ENCODE assay signal across 19 cellular contexts in the genomic region with DNA sequence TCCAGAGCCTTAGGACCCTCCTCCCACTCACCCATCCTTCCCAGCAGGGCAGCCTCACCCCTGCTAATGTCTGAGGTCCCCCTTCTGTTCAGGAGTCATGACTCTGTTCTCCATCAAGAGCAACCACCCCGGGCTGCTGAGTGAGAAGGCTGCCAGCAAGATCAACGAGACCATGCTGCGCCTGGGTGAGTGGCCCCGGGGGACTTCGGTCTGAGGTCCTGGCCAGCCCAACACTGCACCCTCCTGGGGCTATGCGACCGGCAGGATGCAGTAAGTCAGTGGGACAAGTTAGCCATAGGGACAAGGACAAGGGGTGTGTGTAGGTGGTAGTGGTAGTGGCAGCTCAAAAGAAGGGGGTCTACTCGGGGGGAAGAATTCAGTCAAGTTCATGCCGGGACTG. TPM values are rescaled to one million over a fixed set of nuclear protein-coding genes. Genes with fewer than 3 reads are reported as not detected.
A peak's percentile ranks its signal among the peaks of the same experiment; 100 is the strongest.
DNase-seq lines count a peak whose midpoint lies in the region; ATAC-seq, FAIRE-seq and TF ChIP-seq lines count a peak whose summit lies in the region.
"Had no signal": no experiment of that assay in that cellular context is flagged by ENCODE, and none has a peak within 500 bp of the region (broad histone marks: within the 10 kb centered on the region; RNA-seq: fewer than 3 reads in every experiment).

No MANE protein-coding gene starts in this region.

- H3K27ac ChIP-seq in K562 (ENCODE audit: extremely low read depth, low read depth, low read length) (no peak overlapping the region), liver (ENCODE audit: low read depth in 1 of 2, low read length in 2 of 2) (peak overlapping the region in 1 of 2 donors; percentile 34)
- H3K27ac ChIP-seq: GM23248, HL-60 had no signal

- no peaks in the 10 kb centered on the region for H3K9me3 Mint-ChIP-seq in chondrocyte (ENCODE audit: low read depth)
- H3K9me3 Mint-ChIP-seq: CD4-positive, alpha-beta T cell had no signal

- no peaks in the 10 kb centered on the region for H3K79me2 ChIP-seq in K562 (ENCODE audit: control insufficient read depth, insufficient read depth, low read length)

- FAIRE-seq in K562 (lab: Jason Lieb, UNC), result no peak
- FAIRE-seq: GM18507, H54 had no signal

- peak; percentile 28 for DNase-seq in GM12865 (ENCODE audit: low read depth)
- peak; percentile 18 for DNase-seq in H7
- peak in 2 of 4 experiments; percentile 16 to 27 for DNase-seq in K562 (ENCODE audit: extremely low read depth in 1 of 4, low spot score in 3 of 4)
- DNase-seq in KBM-7, result no peak
- DNase-seq in chondrocyte (ENCODE audit: low spot score), result no peak
- no peak for DNase-seq in LoVo (ENCODE audit: low spot score)
- DNase-seq: ACHN; C1 segment of cervical spinal cord; Calu3; CD4-positive, alpha-beta T cell; DMS 273 treated with DMSO at 0.1 percent for 48 hours; DMS79; GM23248; KG1 had no signal

- H3K9me1 ChIP-seq in K562 (ENCODE audit: control insufficient read depth, insufficient read depth, low read length), result no peaks in the 10 kb centered on the region

- H4K20me1 ChIP-seq in K562 (replicated peaks; ENCODE audit: control insufficient read depth, insufficient read depth, low read length), result peaks cover 15% of the 10 kb centered on the region

- H3K4me2 ChIP-seq in K562 (ENCODE audit: insufficient read depth, low read length), result no peak overlapping the region

- BruUV-seq in K562 (replicated peaks; lab: Mats Ljungman, UMichigan), result no TSS peak

- no peak overlapping the region for H3K27ac Mint-ChIP-seq in chondrocyte (ENCODE audit: unreplicated experiment)
- H3K27ac Mint-ChIP-seq: CD4-positive, alpha-beta T cell had no signal

- no peak for TF ChIP-seq EP300 in K562 (IDR thresholded peaks at IDR 0.05; ENCODE audit: low read length)

- no peaks in the 10 kb centered on the region for H3K9me3 ChIP-seq in K562 (replicated peaks; ENCODE audit: control insufficient read depth, insufficient read depth, low read depth, low read length)
- no peaks in the 10 kb centered on the region for H3K9me3 ChIP-seq in liver (ENCODE audit: control insufficient read depth in 4 of 4, low read length in 3 of 4)

- peak; percentile 14; the same call in 2 of the 3 replicates for ATAC-seq in K562
- no peak for ATAC-seq in HG03139 (IDR thresholded peaks at IDR 0.05; ENCODE audit: unreplicated experiment)

- no peak for TF ChIP-seq RAD21 in K562 (CRISPR knock-in tag; conservative IDR thresholded peaks at IDR 0.05 in 1 of 2, IDR thresholded peaks at IDR 0.05 in 1 of 2)
- peak; percentile 25 to 49 for TF ChIP-seq RAD21 in liver (IDR thresholded peaks at IDR 0.05)

- H3K36me3 Mint-ChIP-seq in chondrocyte (ENCODE audit: low read depth), result peaks cover 15% of the 10 kb centered on the region

- CTCF ChIA-PET in K562 (lab: Yijun Ruan, JAX; ENCODE audit: low intra/inter-chr PET ratio), result interaction anchor here (1.3 to 2.4 kb wide), 2 partner anchors 44 to 781 kb away, joined by 4 to 8 read pairs; no protein-coding TSS in a partner anchor

- H3K27me3 Mint-ChIP-seq in chondrocyte (ENCODE audit: low read depth), result no peaks in the 10 kb centered on the region
- H3K27me3 Mint-ChIP-seq: CD4-positive, alpha-beta T cell had no signal

- no peak overlapping the region for H3K9ac ChIP-seq in K562 (ENCODE audit: insufficient read depth in 1 of 2, low read depth in 2 of 2, low read length in 2 of 2)
- H3K9ac ChIP-seq in liver (ENCODE audit: low read depth in 1 of 2, low read length in 2 of 2), result no peak overlapping the region
- H3K9ac ChIP-seq: GM23248 had no signal

- no peak for TF ChIP-seq POLR2A in K562 (conservative IDR thresholded peaks at IDR 0.05)

- H3K36me3 ChIP-seq in H7 (replicated peaks; ENCODE audit: control insufficient read depth, insufficient read depth, low read length) (peaks cover 33% of the 10 kb centered on the region), K562 (ENCODE audit: control insufficient read depth, insufficient read depth, low read length) (no peaks in the 10 kb centered on the region), liver (ENCODE audit: control insufficient read depth in 4 of 4, insufficient read depth in 3 of 4, low read depth in 1 of 4, low read length in 3 of 4) (peaks cover 4 to 8% (median 5%) of the 10 kb centered on the region in 4 donors)

- H2AFZ ChIP-seq in K562 (ENCODE audit: low read depth, low read length), result no peak overlapping the region
- H2AFZ ChIP-seq: GM23248 had no signal

- no peaks in the 10 kb centered on the region for H3K4me1 Mint-ChIP-seq in chondrocyte (ENCODE audit: low read depth)

- TF ChIP-seq CTCF in GM12865 (IDR thresholded peaks at IDR 0.05; ENCODE audit: insufficient read depth, low read depth, low read length, missing control alignments), result no peak
- peak in 1 of 3 experiments; percentile 30; a peak in 3 of 6 replicates for TF ChIP-seq CTCF in K562 (IDR thresholded peaks at IDR 0.05 in 2 of 3, conservative IDR thresholded peaks at IDR 0.05 in 1 of 3; ENCODE audit: insufficient read depth in 2 of 3, low read depth in 1 of 3, low read length in 3 of 3)
- no peak for TF ChIP-seq CTCF in liver (IDR thresholded peaks at IDR 0.05; ENCODE audit: low read depth, low read length, missing input control)
- TF ChIP-seq CTCF in chondrocyte (IDR thresholded peaks at IDR 0.05), result no peak

- intact Hi-C loops in K562 (cut with micrococcal nuclease), result no loop called here

- in situ Hi-C loops in K562 (cut with MboI) (no loop called here), KBM-7 (cut with MboI; ENCODE audit: low pct_unique_long_range_greater_than_20kb, low sequenced_read_pairs) (no loop called here)

- H3K4me3 Mint-ChIP-seq in chondrocyte (ENCODE audit: unreplicated experiment), result no peak overlapping the region
- H3K4me3 Mint-ChIP-seq: CD4-positive, alpha-beta T cell had no signal

- no peak overlapping the region for H3K4me3 ChIP-seq in GM12865 (ENCODE audit: low read depth, low read length)
- no peak overlapping the region for H3K4me3 ChIP-seq in H7 (ENCODE audit: insufficient read depth, low read depth, low read length)
- no peak overlapping the region for H3K4me3 ChIP-seq in K562
- H3K4me3 ChIP-seq in liver (ENCODE audit: low read depth in 1 of 3, low read length in 3 of 3), result no peak overlapping the region
- H3K4me3 ChIP-seq: GM23248 had no signal

- H3K27me3 ChIP-seq in H7 (ENCODE audit: control insufficient read depth, insufficient read depth, low read length) (no peaks in the 10 kb centered on the region), K562 (ENCODE audit: control insufficient read depth in 2 of 2, insufficient read depth in 2 of 2, low read length in 2 of 2) (peaks cover 61 to 81% of the 10 kb centered on the region in 2 experiments), liver (ENCODE audit: control insufficient read depth in 4 of 4, insufficient read depth in 4 of 4, low read length in 3 of 4) (no peaks in the 10 kb centered on the region)

- peaks cover 5 to 9% of the 10 kb centered on the region in 2 experiments; a peak in 3 of 5 replicates for H3K4me1 ChIP-seq in K562 (replicated peaks in 1 of 2; ENCODE audit: control insufficient read depth in 2 of 2, insufficient read depth in 2 of 2, low read length in 2 of 2)
- H3K4me1 ChIP-seq in liver (ENCODE audit: control insufficient read depth in 4 of 4, insufficient read depth in 4 of 4, low read length in 3 of 4), result peaks cover 5 to 51% (median 34%) of the 10 kb centered on the region in 4 donors

- 4% methylated on average over 9 of the region's 9 CpGs for WGBS in K562 (ENCODE audit: insufficient coverage, low coverage, missing lambda C conversion rate)
- WGBS in liver, result 34% methylated on average over 9 of the region's 9 CpGs

- POLR2A ChIA-PET in K562 (lab: Yijun Ruan, JAX), result interaction anchor here (0.9 kb wide), 1 partner anchor 146 kb away, joined by 3 read pairs; no protein-coding TSS in a partner anchor

RNA-seq across cellular contexts. Expression of a gene that starts 16.2 kb away (rescaled TPM):
- total RNA-seq in H7 (2014; rRNA removed; shearing (Covaris generic)), result 14.2 and 26.9 TPM in 2 replicates
- total RNA-seq in K562 (2011; cell fraction: chromatin; rRNA removed; ENCODE audit: low replicate concordance), result 11.5 and 16.6 TPM in 2 replicates
- total RNA-seq in K562 (2011; cell fraction: nucleolus; rRNA removed), result 3.7 and 4.3 TPM in 2 replicates
- 7.0 and 11.6 TPM in 2 replicates for total RNA-seq in K562 (2011; cell fraction: nucleoplasm; rRNA removed)
- total RNA-seq in K562 (2014; rRNA removed) (3.1 and 3.7 TPM in 2 replicates), K562 (2014; rRNA removed; fragmentation: Illumina TruSeq; extraction: Trizol) (5.2 TPM in 2 replicates), K562 (2015; rRNA removed; fragmentation: Illumina TruSeq; extraction: Trizol) (5.5 and 6.8 TPM in 2 replicates), K562 (2021) (5.2 and 5.5 TPM in 2 replicates), liver (10 to 100 TPM in 1 of 2 donors, 1 to 10 TPM in 1; 3.9 to 10.0 TPM), chondrocyte (11.0 to 15.4 TPM (median 14.9 TPM) in 3 replicates)
- polyA plus RNA-seq in K562 (2011; rRNA removed) (10.5 and 10.8 TPM in 2 replicates), K562 (2014; fragmentation: Illumina TruSeq; extraction: Trizol) (4.8 and 6.2 TPM in 2 replicates), K562 (2014; fragmentation: Nextera tagmentation; extraction: Ambion mirVana) (1 to 10 TPM in 1 of 2 experiments, under 1 TPM in 1; 0.93 to 2.0 TPM), K562 (2014; rRNA removed) (4.3 and 5.6 TPM in 2 replicates), liver (1 to 10 TPM; 2.0 to 3.4 TPM)
- polyA plus RNA-seq in K562 (2011; cell fraction: cytosol; rRNA removed), result 4.5 and 8.6 TPM in 2 replicates
- polyA plus RNA-seq in K562 (2011; cell fraction: nucleus; rRNA removed), result 10.3 and 13.9 TPM in 2 replicates
- 4.9 and 7.6 TPM in 2 replicates for polyA plus RNA-seq in K562 (2012)
- 17.9 and 25.5 TPM in 2 replicates for polyA minus RNA-seq in K562 (2011; rRNA and poly(A)+ RNA removed)
- polyA minus RNA-seq in K562 (2011; cell fraction: cytosol; rRNA and poly(A)+ RNA removed), result 5.7 and 7.6 TPM in 2 replicates
- polyA minus RNA-seq in K562 (2011; cell fraction: nucleus; rRNA and poly(A)+ RNA removed), result 3.4 and 8.2 TPM in 2 replicates

RNA-seq across cellular contexts. Expression of a gene that starts 20.2 kb away (rescaled TPM):
- 44.9 and 49.6 TPM in 2 replicates for total RNA-seq in H7 (2014; rRNA removed; shearing (Covaris generic))
- total RNA-seq in K562 (2011; cell fraction: chromatin; rRNA removed; ENCODE audit: low replicate concordance), result 0.60 TPM in 1 of 2 replicates, not detected in the other
- total RNA-seq in K562 (2011; cell fraction: nucleolus; rRNA removed), result 0.39 and 0.67 TPM in 2 replicates
- total RNA-seq in K562 (2011; cell fraction: nucleoplasm; rRNA removed), result 1.2 TPM in 1 of 2 replicates, not detected in the other
- total RNA-seq in K562 (2014; rRNA removed) (0.05 TPM in 1 of 2 replicates, not detected in the other), K562 (2014; rRNA removed; fragmentation: Illumina TruSeq; extraction: Trizol) (not detected in 2 replicates), K562 (2015; rRNA removed; fragmentation: Illumina TruSeq; extraction: Trizol) (not detected in 2 replicates), K562 (2021) (0.07 and 0.13 TPM in 2 replicates), liver (10 to 100 TPM; 14.3 to 16.3 TPM), chondrocyte (34.3 to 40.2 TPM (median 37.4 TPM) in 3 replicates)
- polyA plus RNA-seq in K562 (2011; rRNA removed) (0.10 and 0.11 TPM in 2 replicates), K562 (2014; fragmentation: Illumina TruSeq; extraction: Trizol) (not detected in 2 replicates), K562 (2014; fragmentation: Nextera tagmentation; extraction: Ambion mirVana) (not detected), K562 (2014; rRNA removed) (0.11 TPM in 1 of 2 replicates, not detected in the other), liver (1 to 10 TPM; 2.9 to 7.0 TPM)
- 0.10 and 0.24 TPM in 2 replicates for polyA plus RNA-seq in K562 (2011; cell fraction: cytosol; rRNA removed)
- polyA plus RNA-seq in K562 (2011; cell fraction: nucleus; rRNA removed), result 0.41 and 0.91 TPM in 2 replicates
- not detected in 2 replicates for polyA plus RNA-seq in K562 (2012)
- polyA minus RNA-seq in K562 (2011; rRNA and poly(A)+ RNA removed), result 0.07 and 0.24 TPM in 2 replicates
- polyA minus RNA-seq in K562 (2011; cell fraction: cytosol; rRNA and poly(A)+ RNA removed), result not detected in 2 replicates
- polyA minus RNA-seq in K562 (2011; cell fraction: nucleus; rRNA and poly(A)+ RNA removed), result 0.11 TPM in 1 of 2 replicates, not detected in the other
- total RNA-seq: CD4-positive, alpha-beta T cell had no signal

Comparison
In these comparisons a context has a peak if more than half of its experiments do, and no peak if none do; other contexts are left out.
1. DNase-seq: peak in GM12865 (single experiment) and H7 (single experiment); none in KBM-7 (single experiment), chondrocyte (single experiment) and LoVo (single experiment).
2. RNA of a gene that starts 20.2 kb away (total RNA-seq): 44.9 to 49.6 TPM in H7, 34.3 to 40.2 TPM in chondrocyte and 14.3 to 16.3 TPM in liver; 0.05 to 1.2 TPM in K562; every median in the first group is over 4 times any median in the second.